In genomic region chr17:69907081-69907847, GRCh38 we compare ENCODE assay signal across 21 cellular contexts.
A peak's percentile ranks its signal among the peaks of the same experiment; 100 is the strongest.
DNase-seq lines count a peak whose midpoint lies in the region; ATAC-seq and TF ChIP-seq lines count a peak whose summit lies in the region.
"Had no signal": no experiment of that assay in that cellular context is flagged by ENCODE, and none has a peak within 500 bp of the region (broad histone marks: within the 10 kb centered on the region; RNA-seq: fewer than 3 reads in every experiment).

No MANE protein-coding gene starts in this region.

- no peaks in the 10 kb centered on the region for H3K9me3 Mint-ChIP-seq in GM23338
- H3K9me3 Mint-ChIP-seq: H9, HFFc6 had no signal

- no peaks in the 10 kb centered on the region for H3K4me1 ChIP-seq in GM23338 (ENCODE audit: insufficient read depth)
- peaks cover 11 to 24% of the 10 kb centered on the region in 2 donors for H3K4me1 ChIP-seq in thoracic aorta (ENCODE audit: control insufficient read depth in 1 of 2, low read depth in 2 of 2)
- H3K4me1 ChIP-seq: Peyer's patch, SJSA1 had no signal

- no peak for TF ChIP-seq CTCF in GM23338 (conservative IDR thresholded peaks at IDR 0.05; ENCODE audit: low read depth in 2 of 2)
- TF ChIP-seq CTCF in thoracic aorta (IDR thresholded peaks at IDR 0.05), result no peak

- H3K4me2 ChIP-seq in GM23338, result no peak overlapping the region

- H4K20me1 ChIP-seq in GM23338 (replicated peaks; ENCODE audit: insufficient read depth), result no peaks in the 10 kb centered on the region

- H3K27me3 Mint-ChIP-seq in GM23338 (ENCODE audit: insufficient read depth, low read depth, poor library complexity), result no peaks in the 10 kb centered on the region

- H3K9me3 ChIP-seq in thoracic aorta, result no peaks in the 10 kb centered on the region
- H3K9me3 ChIP-seq: Peyer's patch, SJSA1 had no signal

- H3K27me3 ChIP-seq in GM23338 (ENCODE audit: insufficient read depth) (no peaks in the 10 kb centered on the region), thoracic aorta (replicated peaks; ENCODE audit: insufficient read depth) (no peaks in the 10 kb centered on the region)
- H3K27me3 ChIP-seq: Peyer's patch, SJSA1 had no signal

- H3K79me2 ChIP-seq in GM23338 (replicated peaks; ENCODE audit: insufficient read depth), result no peaks in the 10 kb centered on the region

- H3K36me3 ChIP-seq in GM23338 (ENCODE audit: insufficient read depth) (no peaks in the 10 kb centered on the region), thoracic aorta (no peaks in the 10 kb centered on the region)
- H3K36me3 ChIP-seq: Peyer's patch, SJSA1 had no signal

- DNase-seq in GM23338 (ENCODE audit: low spot score) (no peak), amniotic epithelial cell (ENCODE audit: low read depth) (peak; percentile 4), left ventricle myocardium superior (no peak), thoracic aorta (ENCODE audit: low spot score) (no peak), substantia nigra (lab: John Stamatoyannopoulos, UW) (no peak)
- DNase-seq: CD8-positive, alpha-beta T cell; DND-41; H9; HFFc6; KG1; NCI-H1105; NCI-H2029 treated with DMSO at 0.1 percent for 48 hours; NCI-H2171; NCI-H345; NCI-H526; Peyer's patch had no signal

- no peaks in the 10 kb centered on the region for H3K4me1 Mint-ChIP-seq in GM23338
- H3K4me1 Mint-ChIP-seq: H9 had no signal

- H3K4me3 Mint-ChIP-seq in GM23338, result no peak overlapping the region
- H3K4me3 Mint-ChIP-seq: CD8-positive, alpha-beta T cell; H9; HFFc6 had no signal

- H3K27ac Mint-ChIP-seq in GM23338, result no peak overlapping the region
- H3K27ac Mint-ChIP-seq: CD8-positive, alpha-beta T cell; HFFc6 had no signal

- H3K4me3 ChIP-seq in GM23338 (no peak overlapping the region), thoracic aorta (no peak overlapping the region)
- H3K4me3 ChIP-seq: Peyer's patch, SJSA1 had no signal

- 0 out of 2 replicates have a peak overlapping the region, but pooled peaks have one; percentile 14 for H2AFZ ChIP-seq in GM23338

- H3K27ac ChIP-seq in GM23338 (ENCODE audit: low read depth), result no peak overlapping the region
- H3K27ac ChIP-seq in thoracic aorta, result peak overlapping the region; percentile 4 to 14
- H3K27ac ChIP-seq in substantia nigra (ENCODE audit: low read depth, low read length, poor library complexity, severe bottlenecking), result no peak overlapping the region
- H3K27ac ChIP-seq: HL-60, Peyer's patch, SJSA1 had no signal

- peaks cover 10% of the 10 kb centered on the region for H3K9me2 ChIP-seq in GM23338 (ENCODE audit: insufficient read depth)

- ATAC-seq in GM23338 (no peak), left ventricle myocardium superior (peak; percentile 63), thoracic aorta (ENCODE audit: insufficient number of reproducible peaks, low FRiP score, low read depth) (no peak), GM21737 (IDR thresholded peaks at IDR 0.05; ENCODE audit: unreplicated experiment) (no peak), HG03196 (IDR thresholded peaks at IDR 0.05; ENCODE audit: unreplicated experiment) (no peak)
- ATAC-seq: CD8-positive, alpha-beta T cell; HepG2 had no signal

- no peaks in the 10 kb centered on the region for H3F3A ChIP-seq in GM23338 (replicated peaks; ENCODE audit: low read depth)

- no peaks in the 10 kb centered on the region for H3K36me3 Mint-ChIP-seq in GM23338 (ENCODE audit: low read depth)
- H3K36me3 Mint-ChIP-seq: CD8-positive, alpha-beta T cell had no signal

- intact Hi-C loops in left ventricle myocardium superior (cut with micrococcal nuclease), result no loop called here

TF ChIP-seq in GM23338, 12 proteins besides CTCF, POLR2A, EP300 and RAD21 (continues in another document):
- TF ChIP-seq JUNB (IDR thresholded peaks at IDR 0.05; ENCODE audit: unreplicated experiment) (no peak), POLR2AphosphoS5 (IDR thresholded peaks at IDR 0.05; ENCODE audit: low read depth) (no peak), NANOG (IDR thresholded peaks at IDR 0.05; ENCODE audit: borderline replicate concordance) (no peak), EZH2 (IDR thresholded peaks at IDR 0.05; ENCODE audit: low read depth, unreplicated experiment) (no peak), ZNF114 (CRISPR knock-in tag; IDR thresholded peaks at IDR 0.05) (no peak), STAT1 (IDR thresholded peaks at IDR 0.05; ENCODE audit: unreplicated experiment) (no peak), REST (IDR thresholded peaks at IDR 0.05; ENCODE audit: unreplicated experiment) (no peak), CREB1 (CRISPR knock-in tag; IDR thresholded peaks at IDR 0.05; ENCODE audit: low read depth) (no peak), ZNF462 (CRISPR knock-in tag; IDR thresholded peaks at IDR 0.05) (no peak), EZH2phosphoT487 (IDR thresholded peaks at IDR 0.05; ENCODE audit: unreplicated experiment) (no peak)

Comparison
In these comparisons a context has a peak if more than half of its experiments do, and no peak if none do; other contexts are left out.
1. H3K27ac ChIP-seq: peak in thoracic aorta (2 of 2); none in GM23338 (single experiment) and substantia nigra (single experiment).